12 cellular contexts compared by ENCODE assay signal in genomic region chr1:31627301-31627929, GRCh38. TPM values are rescaled to one million over a fixed set of nuclear protein-coding genes. Genes with fewer than 3 reads are reported as not detected.
DNase-seq lines count a peak whose midpoint lies in the region; ATAC-seq, FAIRE-seq and TF ChIP-seq lines count a peak whose summit lies in the region.
"Had no signal": no experiment of that assay in that cellular context is flagged by ENCODE, and none has a peak within 500 bp of the region (broad histone marks: within the 10 kb centered on the region; RNA-seq: fewer than 3 reads in every experiment).

No MANE protein-coding gene starts in this region.

- peaks cover 35% of the 10 kb centered on the region for H3K4me1 Mint-ChIP-seq in astrocyte (ENCODE audit: low read depth, unreplicated experiment)

- no peaks in the 10 kb centered on the region for H3K27me3 Mint-ChIP-seq in astrocyte (ENCODE audit: low read depth, unreplicated experiment)

- peak; percentile 78 for ATAC-seq in left ventricle myocardium superior
- ATAC-seq in gastrocnemius medialis: peak; percentile 72 to 83

- peaks cover 23% of the 10 kb centered on the region for H3K36me3 Mint-ChIP-seq in astrocyte (ENCODE audit: low read depth, unreplicated experiment)

- H3K27ac Mint-ChIP-seq in astrocyte (ENCODE audit: unreplicated experiment): no peak overlapping the region

- H3K4me2 ChIP-seq in astrocyte (ENCODE audit: low read length): peak overlapping the region; percentile 67

- H3K4me1 ChIP-seq in astrocyte (ENCODE audit: insufficient read depth, low read length) (peaks cover 35% of the 10 kb centered on the region), gastrocnemius medialis (peaks cover 47 to 49% of the 10 kb centered on the region in 2 donors)

- no peak overlapping the region for H2AFZ ChIP-seq in astrocyte (ENCODE audit: low read depth, low read length)

- in situ Hi-C loops in gastrocnemius medialis (cut with MboI; ENCODE audit: low sequenced_read_pairs in 4 of 4): no loop called here

- H3K36me3 ChIP-seq in astrocyte (ENCODE audit: insufficient read depth, low read length) (peaks cover 16% of the 10 kb centered on the region), gastrocnemius medialis (peaks cover 0 to 30% of the 10 kb centered on the region in 2 donors)

- no peaks in the 10 kb centered on the region for H3K9me3 Mint-ChIP-seq in astrocyte (ENCODE audit: unreplicated experiment)

- H3K4me3 ChIP-seq in astrocyte (ENCODE audit: insufficient read depth, low read depth, low read length) (no peak overlapping the region), gastrocnemius medialis (peak overlapping the region; percentile 8 to 27 (median 18))

- peak; percentile 60 to 68 for TF ChIP-seq POLR2A in gastrocnemius medialis (IDR thresholded peaks at IDR 0.05)

- H3K27ac ChIP-seq in astrocyte (ENCODE audit: low read depth, low read length): no peak overlapping the region
- peak overlapping the region; percentile 89 to 99 (median 97) for H3K27ac ChIP-seq in gastrocnemius medialis

- H4K20me1 ChIP-seq in astrocyte (ENCODE audit: insufficient read depth, low read length): peaks cover 53% of the 10 kb centered on the region

- intact Hi-C loops in left ventricle myocardium superior (cut with micrococcal nuclease): no loop called here
- intact Hi-C loops in gastrocnemius medialis (cut with DNase I; ENCODE audit: low total_unique reads): loop anchor here (1.0 to 2.0 kb wide), 4 partner anchors 12 to 1101 kb away; partner anchors contain the start of gene FABP3

- TF ChIP-seq CTCF in astrocyte (IDR thresholded peaks at IDR 0.05; ENCODE audit: insufficient read depth, low read depth, low read length) (no peak), gastrocnemius medialis (IDR thresholded peaks at IDR 0.05 in 4 of 5, conservative IDR thresholded peaks at IDR 0.05 in 1 of 5) (peak in 1 of 5 experiments; percentile 20)

- no peaks in the 10 kb centered on the region for H3K9me3 ChIP-seq in astrocyte (ENCODE audit: insufficient read depth, low read depth, low read length)
- no peaks in the 10 kb centered on the region for H3K9me3 ChIP-seq in gastrocnemius medialis

- no peaks in the 10 kb centered on the region for H3K79me2 ChIP-seq in astrocyte (ENCODE audit: insufficient read depth, low read length)

- H3K9ac ChIP-seq in astrocyte (ENCODE audit: low read length): peak overlapping the region; percentile 2

- no peaks in the 10 kb centered on the region for H3K27me3 ChIP-seq in astrocyte (ENCODE audit: insufficient read depth, low read length)
- H3K27me3 ChIP-seq in gastrocnemius medialis: no peaks in the 10 kb centered on the region

- DNase-seq in DMS 273 treated with DMSO at 0.1 percent for 48 hours (lab: John Stamatoyannopoulos, UW) (peak; percentile 80), astrocyte (ENCODE audit: low read depth) (no peak), left ventricle myocardium superior (peak; percentile 83), gastrocnemius medialis (peak; percentile 93 to 97), NCI-H748 treated with DMSO at 0.1 percent for 48 hours (lab: John Stamatoyannopoulos, UW) (no peak), HuH-7.5 (ENCODE audit: low spot score) (no peak), NCI-H1694 treated with DMSO at 0.1 percent for 48 hours (lab: John Stamatoyannopoulos, UW) (no peak)
- no peak for DNase-seq in activated naive CD4-positive, alpha-beta T cell (lab: John Stamatoyannopoulos, UW)
- DNase-seq: activated CD4-positive, alpha-beta T cell treated with anti-CD3 and anti-CD28 coated beads, Interleukin-2, amount 50 U/mL, for 1 hour; SIG-M5 had no signal

- H3K4me3 Mint-ChIP-seq in astrocyte (ENCODE audit: unreplicated experiment): no peak overlapping the region

- FAIRE-seq in astrocyte (lab: Jason Lieb, UNC): no peak

RNA-seq across cellular contexts. Expression of gene HCRTR1, which starts 9.9 kb away (rescaled TPM):
- not detected in 2 replicates for total RNA-seq in astrocyte
- 0.67 TPM for total RNA-seq in left ventricle myocardium superior
- total RNA-seq in gastrocnemius medialis: under 1 TPM in 1 of 4 donors, not detected in 3; 0.59 TPM
- total RNA-seq: HT1080, mononuclear cell had no signal

RNA-seq across cellular contexts. Expression of gene PEF1, which starts 17.3 kb away (rescaled TPM):
- total RNA-seq in astrocyte (56.3 and 57.9 TPM in 2 replicates), left ventricle myocardium superior (34.1 TPM), gastrocnemius medialis (10 to 100 TPM; 29.5 to 53.1 (median 42.7) TPM)

RNA-seq across cellular contexts. Expression of gene TINAGL1, which starts 51.1 kb away (rescaled TPM):
- total RNA-seq in astrocyte (3.9 and 5.7 TPM in 2 replicates), left ventricle myocardium superior (274 TPM), gastrocnemius medialis (100 to 1,000 TPM in 2 of 4 donors, 10 to 100 TPM in 2; 50.3 to 120 (median 105) TPM)
- total RNA-seq: mononuclear cell had no signal

Comparison
In these comparisons a context has a peak if more than half of its experiments do, and no peak if none do; other contexts are left out.
1. DNase-seq: peak in DMS 273 treated with DMSO at 0.1 percent for 48 hours (single experiment), left ventricle myocardium superior (single experiment) and gastrocnemius medialis (2 of 2); none in astrocyte (single experiment), NCI-H748 treated with DMSO at 0.1 percent for 48 hours (single experiment), activated naive CD4-positive, alpha-beta T cell (0 of 4), HuH-7.5 (single experiment) and NCI-H1694 treated with DMSO at 0.1 percent for 48 hours (single experiment).